ENCODE assay signal across 10 cellular contexts in genomic region chr3:170007031-170007663, GRCh38. TPM values are rescaled to one million over a fixed set of nuclear protein-coding genes. Genes with fewer than 3 reads are reported as not detected.
DNase-seq lines count a peak whose midpoint lies in the region; ATAC-seq and TF ChIP-seq lines count a peak whose summit lies in the region.
"Had no signal": no experiment of that assay in that cellular context is flagged by ENCODE, and none has a peak within 500 bp of the region (broad histone marks: within the 10 kb centered on the region; RNA-seq: fewer than 3 reads in every experiment).

No MANE protein-coding gene starts in this region.

- ATAC-seq in GM19023 (IDR thresholded peaks at IDR 0.05; ENCODE audit: unreplicated experiment) = peak; percentile 89
- ATAC-seq in HG03103 (IDR thresholded peaks at IDR 0.05; ENCODE audit: low read depth, unreplicated experiment) = peak; percentile 95
- ATAC-seq in gastrocnemius medialis = no peak
- ATAC-seq: HCT116 had no signal

- H3K36me3 ChIP-seq in gastrocnemius medialis = no peaks in the 10 kb centered on the region

- no peaks in the 10 kb centered on the region for H3K4me1 ChIP-seq in gastrocnemius medialis

- H3K27ac ChIP-seq in gastrocnemius medialis = no peak overlapping the region
- H3K27ac ChIP-seq: epithelial cell of prostate had no signal

- H3K4me1 Mint-ChIP-seq in T-helper 1 cell treated with Interleukin-12 subunit alpha and Interleukin-12 subunit beta and Interleukin-4 antibody, amounts not matched to agents 30 μg/mL and 1 μg/mL, for 36 hours (ENCODE audit: low read depth) = peaks cover 23% of the 10 kb centered on the region

- no peaks in the 10 kb centered on the region for H3K9me3 ChIP-seq in gastrocnemius medialis

- H3K36me3 Mint-ChIP-seq in T-helper 1 cell treated with Interleukin-12 subunit alpha and Interleukin-12 subunit beta and Interleukin-4 antibody, amounts not matched to agents 30 μg/mL and 1 μg/mL, for 36 hours (ENCODE audit: low read depth) = peaks cover 3% of the 10 kb centered on the region

- no peak overlapping the region for H3K4me3 ChIP-seq in gastrocnemius medialis

- in situ Hi-C loops in G401 (cut with HindIII; ENCODE audit: low sequenced_read_pairs) (no loop called here), gastrocnemius medialis (cut with MboI; ENCODE audit: low sequenced_read_pairs in 4 of 4) (no loop called here)

- peak overlapping the region; percentile 8 for H3K4me3 Mint-ChIP-seq in T-helper 1 cell treated with Interleukin-12 subunit alpha and Interleukin-12 subunit beta and Interleukin-4 antibody, amounts not matched to agents 30 μg/mL and 1 μg/mL, for 36 hours

- intact Hi-C loops in gastrocnemius medialis (cut with DNase I; ENCODE audit: low total_unique reads) = no loop called here

- no peaks in the 10 kb centered on the region for H3K27me3 ChIP-seq in gastrocnemius medialis

- DNase-seq in AG20443 (ENCODE audit: low spot score) (peak; percentile 53), fibroblast of peridontal ligament (ENCODE audit: extremely low read depth) (peak; percentile 51), G401 (ENCODE audit: low spot score) (no peak), DMS153 treated with DMSO at 0.1 percent for 48 hours (lab: John Stamatoyannopoulos, UW; ENCODE audit: unreplicated experiment) (no peak), gastrocnemius medialis (no peak)

- TF ChIP-seq CTCF in gastrocnemius medialis (IDR thresholded peaks at IDR 0.05 in 4 of 5, conservative IDR thresholded peaks at IDR 0.05 in 1 of 5) = no peak

- no peaks in the 10 kb centered on the region for H3K27me3 Mint-ChIP-seq in T-helper 1 cell treated with Interleukin-12 subunit alpha and Interleukin-12 subunit beta and Interleukin-4 antibody, amounts not matched to agents 30 μg/mL and 1 μg/mL, for 36 hours (ENCODE audit: low read depth)

- H3K27ac Mint-ChIP-seq in T-helper 1 cell treated with Interleukin-12 subunit alpha and Interleukin-12 subunit beta and Interleukin-4 antibody, amounts not matched to agents 30 μg/mL and 1 μg/mL, for 36 hours = peak overlapping the region; percentile 32

- no peak for TF ChIP-seq POLR2A in gastrocnemius medialis (IDR thresholded peaks at IDR 0.05)

- no peaks in the 10 kb centered on the region for H3K9me3 Mint-ChIP-seq in T-helper 1 cell treated with Interleukin-12 subunit alpha and Interleukin-12 subunit beta and Interleukin-4 antibody, amounts not matched to agents 30 μg/mL and 1 μg/mL, for 36 hours

RNA-seq across cellular contexts. Expression of gene GPR160, which starts 30.6 kb away (rescaled TPM):
- 4.2 and 8.9 TPM in 2 replicates for total RNA-seq in G401 (2014; rRNA removed; shearing (Covaris generic))
- 1 to 10 TPM in 2 of 4 donors, under 1 TPM in 2; 0.62 to 2.1 (median 1.2) TPM for total RNA-seq in gastrocnemius medialis

RNA-seq across cellular contexts. Expression of gene SEC62, which starts 40.5 kb away (rescaled TPM):
- total RNA-seq in G401 (2014; rRNA removed; shearing (Covaris generic)) = 9.5 and 16.4 TPM in 2 replicates
- total RNA-seq in gastrocnemius medialis = 10 to 100 TPM; 22.6 to 42.8 (median 30.4) TPM

Comparison
In these comparisons a context has a peak if more than half of its experiments do, and no peak if none do; other contexts are left out.
1. DNase-seq: peak in AG20443 (single experiment) and fibroblast of peridontal ligament (single experiment); none in G401 (single experiment), DMS153 treated with DMSO at 0.1 percent for 48 hours (single experiment) and gastrocnemius medialis (0 of 2).
2. ATAC-seq: peak in GM19023 (single experiment) and HG03103 (single experiment); none in gastrocnemius medialis (0 of 2).